1 cellular context compared by ENCODE assay signal in genomic region chr3:10983219-10983916, GRCh38.
TF ChIP-seq lines count a peak whose summit lies in the region.

No MANE protein-coding gene starts in this region.

TF ChIP-seq in H1, 55 proteins besides CTCF, POLR2A, EP300 and RAD21 (continued from another document):
- TF ChIP-seq SP1 (IDR thresholded peaks at IDR 0.05; ENCODE audit: low read depth, low read length): no peak
